8 cellular contexts compared by ENCODE assay signal in genomic region chr3:126287536-126288181, GRCh38.
DNase-seq lines count a peak whose midpoint lies in the region; ATAC-seq and TF ChIP-seq lines count a peak whose summit lies in the region.

No MANE protein-coding gene starts in this region.

- no peak overlapping the region for H3K4me3 Mint-ChIP-seq in CD4-positive, alpha-beta T cell

- H2AFZ ChIP-seq in ACC112 (ENCODE audit: low read length, unreplicated experiment), result peak overlapping the region; percentile 64

- no peak overlapping the region for H3K27ac Mint-ChIP-seq in CD4-positive, alpha-beta T cell

- no peaks in the 10 kb centered on the region for H3K9me3 ChIP-seq in MG63
- H3K9me3 ChIP-seq in CD4-positive, alpha-beta T cell (ENCODE audit: control insufficient read depth, low read length), result no peaks in the 10 kb centered on the region

- H3K27me3 ChIP-seq in ACC112 (ENCODE audit: insufficient read depth, low read length), result 0 out of 2 replicates have a peak, but pooled peaks cover 7% of the 10 kb centered on the region
- H3K27me3 ChIP-seq in MG63, result no peaks in the 10 kb centered on the region; the same call in 1 of the 2 replicates
- peaks cover 55% of the 10 kb centered on the region for H3K27me3 ChIP-seq in CD4-positive, alpha-beta T cell (ENCODE audit: control insufficient read depth, insufficient read depth, low read length)

- no peaks in the 10 kb centered on the region for H3K36me3 ChIP-seq in ACC112 (ENCODE audit: insufficient read depth, low read length)
- H3K36me3 ChIP-seq in MG63, result no peaks in the 10 kb centered on the region

- CTCF ChIA-PET in CD4-positive, alpha-beta T cell (lab: Charles Lee), result no interaction called here

- peak; percentile 71 for DNase-seq in MG63
- peak in 55 of 61 donors; percentile 25 to 91 (median 75) for DNase-seq in caudate nucleus (lab: John Stamatoyannopoulos, UW)
- peak; percentile 91 for DNase-seq in islet precursor cell
- DNase-seq in GF-D8 (lab: John Stamatoyannopoulos, UW), result no peak
- no peak for DNase-seq in CD4-positive, alpha-beta T cell
- DNase-seq in NCI-H1694 (lab: John Stamatoyannopoulos, UW), result no peak

- H3K27ac ChIP-seq in ACC112 (ENCODE audit: low read depth, low read length), result no peak overlapping the region
- peak overlapping the region; percentile 82 for H3K27ac ChIP-seq in caudate nucleus (ENCODE audit: low read depth, low read length)
- H3K27ac ChIP-seq in skin epidermis, result peak overlapping the region in 1 of 21 experiments; percentile 27
- no peak overlapping the region for H3K27ac ChIP-seq in CD4-positive, alpha-beta T cell (ENCODE audit: low read depth, low read length)

- peaks cover 61% of the 10 kb centered on the region for H3K27me3 Mint-ChIP-seq in CD4-positive, alpha-beta T cell

- H3K79me2 ChIP-seq in ACC112 (ENCODE audit: control insufficient read depth, insufficient read depth, low read length, unreplicated experiment), result no peaks in the 10 kb centered on the region

- H3K4me3 ChIP-seq in ACC112 (ENCODE audit: low read depth, low read length) (peak overlapping the region; percentile 70), MG63 (peak overlapping the region; percentile 27), skin epidermis (peak overlapping the region in 6 of 7 experiments; percentile 0 to 32 (median 12))

- H3K9me3 Mint-ChIP-seq in CD4-positive, alpha-beta T cell, result no peaks in the 10 kb centered on the region

- POLR2A ChIA-PET in CD4-positive, alpha-beta T cell (lab: Charles Lee), result no interaction called here

- intact Hi-C loops in CD4-positive, alpha-beta T cell (cut with DNase I, micrococcal nuclease), result no loop called here

- no peaks in the 10 kb centered on the region for H3K4me1 Mint-ChIP-seq in CD4-positive, alpha-beta T cell (ENCODE audit: low read depth)

- TF ChIP-seq CTCF in CD4-positive, alpha-beta T cell (IDR thresholded peaks at IDR 0.05), result no peak

- no peaks in the 10 kb centered on the region for H3K36me3 Mint-ChIP-seq in CD4-positive, alpha-beta T cell (ENCODE audit: low read depth)

- H3K4me1 ChIP-seq in ACC112 (ENCODE audit: control insufficient read depth, insufficient read depth, low read length, unreplicated experiment), result peaks cover 25% of the 10 kb centered on the region

- no peak for ATAC-seq in CD4-positive, alpha-beta T cell (ENCODE audit: poor library complexity)

Comparison
In these comparisons a context has a peak if more than half of its experiments do, and no peak if none do; other contexts are left out.
1. H3K4me3 ChIP-seq: peak in every context shown above with its lines; median percentile 70 in ACC112; 27 in MG63; 12 in skin epidermis.
2. DNase-seq: peak in MG63 (single experiment), caudate nucleus (55 of 61) and islet precursor cell (single experiment); none in GF-D8 (single experiment), CD4-positive, alpha-beta T cell (0 of 10) and NCI-H1694 (single experiment).